Comparison of ENCODE assay signal across 8 cellular contexts in the genomic region with DNA sequence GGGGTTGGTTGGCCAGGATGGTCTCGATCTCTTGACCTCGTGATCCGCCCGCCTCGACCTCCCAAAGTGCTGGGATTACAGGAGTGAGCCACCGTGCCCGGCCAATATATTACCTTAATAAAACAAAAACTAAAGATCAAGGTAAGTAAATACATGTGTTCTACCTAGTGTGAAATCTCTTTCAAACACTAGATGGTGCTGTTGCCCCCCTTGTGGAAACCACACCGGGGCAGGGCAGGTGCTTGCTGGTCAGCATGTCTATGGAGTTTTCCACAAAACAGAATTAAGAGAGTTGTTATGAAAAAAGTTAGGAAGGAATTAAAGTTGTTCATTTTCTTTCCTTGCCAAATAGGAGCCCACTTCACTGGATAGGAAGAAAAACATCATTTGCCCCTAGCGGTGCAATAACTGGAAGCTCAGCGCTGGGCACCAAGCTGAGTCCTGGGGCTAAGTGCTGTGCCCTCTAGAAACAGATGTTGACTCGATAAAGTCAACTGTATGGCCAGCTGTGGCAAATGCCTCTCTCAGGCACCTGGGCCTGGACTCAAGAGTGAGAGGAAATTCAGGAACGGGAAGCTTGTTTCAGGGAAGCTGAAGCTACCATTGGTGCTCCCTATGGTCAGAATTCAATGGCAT. TPM values are rescaled to one million over a fixed set of nuclear protein-coding genes. Genes with fewer than 3 reads are reported as not detected.
DNase-seq lines count a peak whose midpoint lies in the region; ATAC-seq and TF ChIP-seq lines count a peak whose summit lies in the region.

No MANE protein-coding gene starts in this region.

- H3K9me2 ChIP-seq in neural cell (ENCODE audit: insufficient read depth, low read length) = no peaks in the 10 kb centered on the region

- no peaks in the 10 kb centered on the region for H3K79me2 ChIP-seq in neural cell (replicated peaks; ENCODE audit: insufficient read depth, low read length)

- no peaks in the 10 kb centered on the region for H4K20me1 ChIP-seq in neural cell (ENCODE audit: insufficient read depth)

- no peaks in the 10 kb centered on the region for H3K36me3 ChIP-seq in neural cell (ENCODE audit: insufficient read depth, low read length)

- no peak for TF ChIP-seq EP300 in neural cell (conservative IDR thresholded peaks at IDR 0.05; ENCODE audit: poor library complexity, severe bottlenecking)

- H3K9ac ChIP-seq in neural cell (ENCODE audit: low read length) = no peak overlapping the region

- H3F3A ChIP-seq in neural cell (ENCODE audit: insufficient read depth, low read length, poor library complexity, severe bottlenecking) = no peaks in the 10 kb centered on the region

- TF ChIP-seq CTCF in fibroblast of mammary gland (conservative IDR thresholded peaks at IDR 0.05; ENCODE audit: control insufficient read depth, insufficient read depth, low read depth, low read length) = peak; percentile 82
- TF ChIP-seq CTCF in neural cell (IDR thresholded peaks at IDR 0.05; ENCODE audit: poor library complexity, severe bottlenecking) = peak; percentile 86

- no peak overlapping the region for H3K4me3 ChIP-seq in fibroblast of mammary gland (ENCODE audit: control insufficient read depth, low read depth, low read length)
- no peak overlapping the region for H3K4me3 ChIP-seq in neural cell (ENCODE audit: low read length)

- H3K9me3 ChIP-seq in neural cell (ENCODE audit: low read length) = no peaks in the 10 kb centered on the region

- ATAC-seq in GM19397 (IDR thresholded peaks at IDR 0.05; ENCODE audit: unreplicated experiment) (peak; percentile 75), HG03378 (IDR thresholded peaks at IDR 0.05; ENCODE audit: unreplicated experiment) (peak; percentile 95)

- no peak overlapping the region for H3K27ac ChIP-seq in neural cell (ENCODE audit: low read length)

- H2AFZ ChIP-seq in neural cell (ENCODE audit: low read depth, low read length) = no peak overlapping the region

- DNase-seq in DMS 273 (lab: John Stamatoyannopoulos, UW; ENCODE audit: unreplicated experiment) (peak; percentile 82), NCI-H748 (lab: John Stamatoyannopoulos, UW; ENCODE audit: unreplicated experiment) (peak; percentile 64), fibroblast of mammary gland (ENCODE audit: low read depth) (peak; percentile 68), putamen (ENCODE audit: low spot score) (no peak)
- peak; percentile 75 for DNase-seq in activated CD8-positive, alpha-beta memory T cell treated with anti-CD3 and anti-CD28 coated beads, Interleukin-2, amount 50 U/mL, for 48 hours

- peaks cover 23% of the 10 kb centered on the region for H3K27me3 ChIP-seq in neural cell (ENCODE audit: insufficient read depth, low read depth, low read length)

- peak; percentile 94 for TF ChIP-seq RAD21 in neural cell (conservative IDR thresholded peaks at IDR 0.05)

- no peak overlapping the region for H3K4me2 ChIP-seq in neural cell (ENCODE audit: low read length)

TF ChIP-seq in neural cell, 6 proteins besides CTCF, POLR2A, EP300 and RAD21:
- TF ChIP-seq, protein P1, sequence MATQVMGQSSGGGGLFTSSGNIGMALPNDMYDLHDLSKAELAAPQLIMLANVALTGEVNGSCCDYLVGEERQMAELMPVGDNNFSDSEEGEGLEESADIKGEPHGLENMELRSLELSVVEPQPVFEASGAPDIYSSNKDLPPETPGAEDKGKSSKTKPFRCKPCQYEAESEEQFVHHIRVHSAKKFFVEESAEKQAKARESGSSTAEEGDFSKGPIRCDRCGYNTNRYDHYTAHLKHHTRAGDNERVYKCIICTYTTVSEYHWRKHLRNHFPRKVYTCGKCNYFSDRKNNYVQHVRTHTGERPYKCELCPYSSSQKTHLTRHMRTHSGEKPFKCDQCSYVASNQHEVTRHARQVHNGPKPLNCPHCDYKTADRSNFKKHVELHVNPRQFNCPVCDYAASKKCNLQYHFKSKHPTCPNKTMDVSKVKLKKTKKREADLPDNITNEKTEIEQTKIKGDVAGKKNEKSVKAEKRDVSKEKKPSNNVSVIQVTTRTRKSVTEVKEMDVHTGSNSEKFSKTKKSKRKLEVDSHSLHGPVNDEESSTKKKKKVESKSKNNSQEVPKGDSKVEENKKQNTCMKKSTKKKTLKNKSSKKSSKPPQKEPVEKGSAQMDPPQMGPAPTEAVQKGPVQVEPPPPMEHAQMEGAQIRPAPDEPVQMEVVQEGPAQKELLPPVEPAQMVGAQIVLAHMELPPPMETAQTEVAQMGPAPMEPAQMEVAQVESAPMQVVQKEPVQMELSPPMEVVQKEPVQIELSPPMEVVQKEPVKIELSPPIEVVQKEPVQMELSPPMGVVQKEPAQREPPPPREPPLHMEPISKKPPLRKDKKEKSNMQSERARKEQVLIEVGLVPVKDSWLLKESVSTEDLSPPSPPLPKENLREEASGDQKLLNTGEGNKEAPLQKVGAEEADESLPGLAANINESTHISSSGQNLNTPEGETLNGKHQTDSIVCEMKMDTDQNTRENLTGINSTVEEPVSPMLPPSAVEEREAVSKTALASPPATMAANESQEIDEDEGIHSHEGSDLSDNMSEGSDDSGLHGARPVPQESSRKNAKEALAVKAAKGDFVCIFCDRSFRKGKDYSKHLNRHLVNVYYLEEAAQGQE (IDR thresholded peaks at IDR 0.05; ENCODE audit: borderline replicate concordance) = no peak
- peak; percentile 95 for TF ChIP-seq SMC3 (conservative IDR thresholded peaks at IDR 0.05; ENCODE audit: poor library complexity)
- no peak for TF ChIP-seq TAF1 (IDR thresholded peaks at IDR 0.05; ENCODE audit: low read depth)
- TF ChIP-seq EZH2 (IDR thresholded peaks at IDR 0.05; ENCODE audit: borderline replicate concordance, insufficient read depth, low read length, poor library complexity, severe bottlenecking) = no peak
- no peak for TF ChIP-seq POLR2AphosphoS5 (IDR thresholded peaks at IDR 0.05)
- no peak for TF ChIP-seq MXI1 (conservative IDR thresholded peaks at IDR 0.05; ENCODE audit: poor library complexity, severe bottlenecking)

RNA-seq across cellular contexts. Expression of a gene that starts 6.3 kb away (rescaled TPM):
- polyA plus RNA-seq in neural cell = 0.34 and 1.1 TPM in 2 replicates
- polyA minus RNA-seq in neural cell = 0.69 and 1.2 TPM in 2 replicates

RNA-seq across cellular contexts. Expression of a gene that starts 17.7 kb away (rescaled TPM):
- 0.22 and 0.40 TPM in 2 replicates for polyA plus RNA-seq in neural cell
- not detected in 2 replicates for polyA minus RNA-seq in neural cell

RNA-seq across cellular contexts. Expression of a gene that starts 57.9 kb away (rescaled TPM):
- polyA plus RNA-seq in neural cell = 0.68 and 1.4 TPM in 2 replicates
- 0.73 and 0.81 TPM in 2 replicates for polyA minus RNA-seq in neural cell
